ENCODE assay signal across 1 cellular context in genomic region chr2:16608661-16609643, GRCh38.
TF ChIP-seq lines count a peak whose summit lies in the region.

No MANE protein-coding gene starts in this region.

TF ChIP-seq in HepG2, 621 proteins besides CTCF, POLR2A, EP300 and RAD21 (continued from another document and continues in another):
- TF ChIP-seq ZBTB4 (CRISPR knock-in tag; IDR thresholded peaks at IDR 0.05; ENCODE audit: borderline replicate concordance) (0 out of 2 replicates have a peak, but pooled peaks have one; percentile 67), ZFP62 (CRISPR knock-in tag; IDR thresholded peaks at IDR 0.05) (no peak), ZNF468 (CRISPR knock-in tag; IDR thresholded peaks at IDR 0.05) (no peak), YY1 (IDR thresholded peaks at IDR 0.05; ENCODE audit: insufficient read depth, insufficient replicate concordance, low read depth, low read length) (peak; percentile 92), DMAP1 (CRISPR knock-in tag; IDR thresholded peaks at IDR 0.05) (0 out of 2 replicates have a peak, but pooled peaks have one; percentile 23), ZNF761 (CRISPR knock-in tag; conservative IDR thresholded peaks at IDR 0.05) (no peak), HCFC1 (IDR thresholded peaks at IDR 0.05; ENCODE audit: low read depth, low read length) (no peak), ZNF512 (CRISPR knock-in tag; IDR thresholded peaks at IDR 0.05) (no peak), ZNF678 (CRISPR knock-in tag; IDR thresholded peaks at IDR 0.05) (no peak), SNAPC2 (CRISPR knock-in tag; IDR thresholded peaks at IDR 0.05) (no peak), ZNF782 (CRISPR knock-in tag; IDR thresholded peaks at IDR 0.05; ENCODE audit: borderline replicate concordance) (no peak), HMGXB4 (CRISPR knock-in tag; IDR thresholded peaks at IDR 0.05; ENCODE audit: borderline replicate concordance in 1 of 2, low read depth in 1 of 2) (peak in 1 of 2 experiments; percentile 83; a peak in 2 of 4 replicates), ZFP41 (CRISPR knock-in tag; IDR thresholded peaks at IDR 0.05; ENCODE audit: borderline replicate concordance) (no peak), ZNF12 (CRISPR knock-in tag; IDR thresholded peaks at IDR 0.05) (peak; percentile 37; the same call in 1 of the 2 replicates), CBX5 (CRISPR knock-in tag; IDR thresholded peaks at IDR 0.05; ENCODE audit: borderline replicate concordance) (no peak), KDM5B (CRISPR knock-in tag; IDR thresholded peaks at IDR 0.05; ENCODE audit: borderline replicate concordance) (peak; percentile 22; the same call in 1 of the 2 replicates), ZNF550 (CRISPR knock-in tag; IDR thresholded peaks at IDR 0.05; ENCODE audit: borderline replicate concordance) (peak; percentile 34; the same call in 1 of the 2 replicates), ARNTL (CRISPR knock-in tag; IDR thresholded peaks at IDR 0.05) (no peak), ZNF616 (CRISPR knock-in tag; IDR thresholded peaks at IDR 0.05; ENCODE audit: low read depth) (no peak), MTERF4 (CRISPR knock-in tag; IDR thresholded peaks at IDR 0.05) (no peak), GMEB1 (CRISPR knock-in tag; IDR thresholded peaks at IDR 0.05; ENCODE audit: borderline replicate concordance) (peak; percentile 34; the same call in 1 of the 2 replicates), SALL1 (CRISPR knock-in tag; IDR thresholded peaks at IDR 0.05) (peak; percentile 46; the same call in 1 of the 2 replicates), NR2F6 (IDR thresholded peaks at IDR 0.05) (no peak), NR2F6 (CRISPR knock-in tag; IDR thresholded peaks at IDR 0.05) (no peak), USF2 (IDR thresholded peaks at IDR 0.05; ENCODE audit: low read depth, low read length) (no peak), USF2 (CRISPR knock-in tag; IDR thresholded peaks at IDR 0.05; ENCODE audit: borderline replicate concordance) (no peak), GATAD1 (CRISPR knock-in tag; IDR thresholded peaks at IDR 0.05) (no peak), HDAC6 (IDR thresholded peaks at IDR 0.05; ENCODE audit: low read depth, low read length) (no peak), ZBTB34 (CRISPR knock-in tag; IDR thresholded peaks at IDR 0.05) (no peak), MAFF (IDR thresholded peaks at IDR 0.05; ENCODE audit: low read depth, low read length) (peak; percentile 85), HOXA9 (CRISPR knock-in tag; IDR thresholded peaks at IDR 0.05; ENCODE audit: borderline replicate concordance) (0 out of 2 replicates have a peak, but pooled peaks have one; percentile 49), AGO1 (IDR thresholded peaks at IDR 0.05; ENCODE audit: low read depth, low read length, poor library complexity, severe bottlenecking) (no peak), XRCC5 (optimal IDR thresholded peaks at IDR 0.05; ENCODE audit: low read length) (peak; percentile 88), ZFP91 (CRISPR knock-in tag; IDR thresholded peaks at IDR 0.05; ENCODE audit: borderline replicate concordance) (peak; percentile 56; the same call in 1 of the 2 replicates)
- TF ChIP-seq, protein P1, sequence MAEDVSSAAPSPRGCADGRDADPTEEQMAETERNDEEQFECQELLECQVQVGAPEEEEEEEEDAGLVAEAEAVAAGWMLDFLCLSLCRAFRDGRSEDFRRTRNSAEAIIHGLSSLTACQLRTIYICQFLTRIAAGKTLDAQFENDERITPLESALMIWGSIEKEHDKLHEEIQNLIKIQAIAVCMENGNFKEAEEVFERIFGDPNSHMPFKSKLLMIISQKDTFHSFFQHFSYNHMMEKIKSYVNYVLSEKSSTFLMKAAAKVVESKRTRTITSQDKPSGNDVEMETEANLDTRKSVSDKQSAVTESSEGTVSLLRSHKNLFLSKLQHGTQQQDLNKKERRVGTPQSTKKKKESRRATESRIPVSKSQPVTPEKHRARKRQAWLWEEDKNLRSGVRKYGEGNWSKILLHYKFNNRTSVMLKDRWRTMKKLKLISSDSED (CRISPR knock-in tag; IDR thresholded peaks at IDR 0.05): no peak
- TF ChIP-seq, protein P2, sequence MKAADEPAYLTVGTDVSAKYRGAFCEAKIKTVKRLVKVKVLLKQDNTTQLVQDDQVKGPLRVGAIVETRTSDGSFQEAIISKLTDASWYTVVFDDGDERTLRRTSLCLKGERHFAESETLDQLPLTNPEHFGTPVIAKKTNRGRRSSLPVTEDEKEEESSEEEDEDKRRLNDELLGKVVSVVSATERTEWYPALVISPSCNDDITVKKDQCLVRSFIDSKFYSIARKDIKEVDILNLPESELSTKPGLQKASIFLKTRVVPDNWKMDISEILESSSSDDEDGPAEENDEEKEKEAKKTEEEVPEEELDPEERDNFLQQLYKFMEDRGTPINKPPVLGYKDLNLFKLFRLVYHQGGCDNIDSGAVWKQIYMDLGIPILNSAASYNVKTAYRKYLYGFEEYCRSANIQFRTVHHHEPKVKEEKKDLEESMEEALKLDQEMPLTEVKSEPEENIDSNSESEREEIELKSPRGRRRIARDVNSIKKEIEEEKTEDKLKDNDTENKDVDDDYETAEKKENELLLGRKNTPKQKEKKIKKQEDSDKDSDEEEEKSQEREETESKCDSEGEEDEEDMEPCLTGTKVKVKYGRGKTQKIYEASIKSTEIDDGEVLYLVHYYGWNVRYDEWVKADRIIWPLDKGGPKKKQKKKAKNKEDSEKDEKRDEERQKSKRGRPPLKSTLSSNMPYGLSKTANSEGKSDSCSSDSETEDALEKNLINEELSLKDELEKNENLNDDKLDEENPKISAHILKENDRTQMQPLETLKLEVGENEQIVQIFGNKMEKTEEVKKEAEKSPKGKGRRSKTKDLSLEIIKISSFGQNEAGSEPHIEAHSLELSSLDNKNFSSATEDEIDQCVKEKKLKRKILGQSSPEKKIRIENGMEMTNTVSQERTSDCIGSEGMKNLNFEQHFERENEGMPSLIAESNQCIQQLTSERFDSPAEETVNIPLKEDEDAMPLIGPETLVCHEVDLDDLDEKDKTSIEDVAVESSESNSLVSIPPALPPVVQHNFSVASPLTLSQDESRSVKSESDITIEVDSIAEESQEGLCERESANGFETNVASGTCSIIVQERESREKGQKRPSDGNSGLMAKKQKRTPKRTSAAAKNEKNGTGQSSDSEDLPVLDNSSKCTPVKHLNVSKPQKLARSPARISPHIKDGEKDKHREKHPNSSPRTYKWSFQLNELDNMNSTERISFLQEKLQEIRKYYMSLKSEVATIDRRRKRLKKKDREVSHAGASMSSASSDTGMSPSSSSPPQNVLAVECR (CRISPR knock-in tag; IDR thresholded peaks at IDR 0.05; ENCODE audit: borderline replicate concordance): no peak
